Comparison of ENCODE assay signal across 1 cellular context in genomic region chr10:60778214-60778977, GRCh38.
A peak's percentile ranks its signal among the peaks of the same experiment; 100 is the strongest.
TF ChIP-seq lines count a peak whose summit lies in the region.

CDK1 (plus strand) TSS chr10:60778478; CDS start chr10:60780166, 1,688 bp downstream.

TF ChIP-seq in H1, 55 proteins besides CTCF, POLR2A, EP300 and RAD21 (continued from another document):
- TF ChIP-seq E2F6 (IDR thresholded peaks at IDR 0.05) (peak; percentile 39; the same call in 1 of the 2 replicates), RFX5 (IDR thresholded peaks at IDR 0.05; ENCODE audit: borderline replicate concordance, low read depth, low read length) (peak; percentile 3; the same call in 1 of the 2 replicates), SIN3A (conservative IDR thresholded peaks at IDR 0.05 in 1 of 2, IDR thresholded peaks at IDR 0.05 in 1 of 2; ENCODE audit: low read depth in 1 of 2, low read length in 2 of 2) (peak; percentile 35 to 89; a peak in 2 of 4 replicates), GTF2F1 (IDR thresholded peaks at IDR 0.05; ENCODE audit: borderline replicate concordance, low read depth, low read length) (peak; percentile 87), CHD7 (IDR thresholded peaks at IDR 0.05; ENCODE audit: insufficient replicate concordance, low read length) (peak; percentile 34), JUND (IDR thresholded peaks at IDR 0.05; ENCODE audit: low read length) (no peak), SAP30 (IDR thresholded peaks at IDR 0.05; ENCODE audit: insufficient read depth, insufficient replicate concordance, low read length) (peak; percentile 83), SUZ12 (IDR thresholded peaks at IDR 0.05; ENCODE audit: low read length) (no peak), KDM4A (IDR thresholded peaks at IDR 0.05; ENCODE audit: low read depth, low read length, severe bottlenecking) (peak; percentile 49), TAF7 (optimal IDR thresholded peaks at IDR 0.05; ENCODE audit: borderline replicate concordance, low read depth, low read length) (peak; percentile 91), TAF1 (IDR thresholded peaks at IDR 0.05; ENCODE audit: low read depth, low read length) (peak; percentile 97), ASH2L (IDR thresholded peaks at IDR 0.05; ENCODE audit: low read length) (peak; percentile 92), ATF3 (IDR thresholded peaks at IDR 0.05; ENCODE audit: insufficient read depth, low read depth, low read length) (no peak), SP1 (IDR thresholded peaks at IDR 0.05; ENCODE audit: low read depth, low read length) (peak; percentile 79), POLR2AphosphoS5 (IDR thresholded peaks at IDR 0.05; ENCODE audit: low read depth, low read length) (peak; percentile 87), KDM1A (IDR thresholded peaks at IDR 0.05; ENCODE audit: borderline replicate concordance, low read length) (peak; percentile 58; the same call in 1 of the 2 replicates), SP2 (IDR thresholded peaks at IDR 0.05; ENCODE audit: low read length) (no peak), NRF1 (IDR thresholded peaks at IDR 0.05; ENCODE audit: low read depth, low read length) (peak; percentile 38; the same call in 1 of the 2 replicates), FOSL1 (IDR thresholded peaks at IDR 0.05; ENCODE audit: insufficient read depth, low read depth, low read length) (no peak), HDAC2 (IDR thresholded peaks at IDR 0.05; ENCODE audit: borderline replicate concordance in 1 of 2, low read depth in 2 of 2, low read length in 2 of 2) (peak; percentile 65 to 94; a peak in 3 of 4 replicates), YY1 (IDR thresholded peaks at IDR 0.05; ENCODE audit: low read depth, low read length) (no peak), TBP (IDR thresholded peaks at IDR 0.05; ENCODE audit: low read depth, low read length) (peak; percentile 95), PHF8 (conservative IDR thresholded peaks at IDR 0.05; ENCODE audit: low read depth, low read length) (peak; percentile 96)
